In the genomic region with DNA sequence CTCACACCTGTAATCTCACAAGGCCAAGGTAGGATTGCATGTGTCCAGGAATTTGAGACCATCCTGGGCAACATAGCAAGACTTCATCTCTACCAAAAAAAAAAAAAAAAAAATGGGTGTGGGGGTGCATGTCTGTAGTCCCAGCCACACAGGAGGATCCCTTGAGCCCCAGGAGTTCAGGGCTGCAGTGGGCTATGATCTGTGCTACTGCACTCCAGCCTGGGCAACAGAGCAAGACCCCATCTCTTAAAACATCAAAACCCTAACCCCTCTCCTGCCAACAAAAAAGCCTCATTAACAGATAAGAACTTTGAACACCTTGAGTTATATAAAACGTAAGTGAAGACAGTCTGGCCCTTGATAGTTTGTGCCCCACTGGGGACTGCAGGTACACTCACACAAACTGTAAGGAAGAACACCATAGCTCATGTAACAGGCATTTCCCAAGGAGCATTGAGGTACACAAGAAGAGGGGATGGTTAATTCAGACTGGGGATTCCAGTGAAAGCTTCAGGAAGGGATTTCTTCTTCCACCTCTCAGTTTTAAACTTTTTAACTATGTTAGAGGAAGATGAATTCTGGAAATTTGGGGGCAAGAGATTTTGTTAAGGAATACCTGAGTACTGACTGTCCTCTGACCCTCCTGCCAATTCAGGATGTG, we compare ENCODE assay signal across 26 cellular contexts. TPM values are rescaled to one million over a fixed set of nuclear protein-coding genes. Genes with fewer than 3 reads are reported as not detected.
DNase-seq lines count a peak whose midpoint lies in the region; ATAC-seq, FAIRE-seq and TF ChIP-seq lines count a peak whose summit lies in the region.
"Had no signal": no experiment of that assay in that cellular context is flagged by ENCODE, and none has a peak within 500 bp of the region (broad histone marks: within the 10 kb centered on the region; RNA-seq: fewer than 3 reads in every experiment).

No MANE protein-coding gene starts in this region.

- H3K36me3 ChIP-seq in BLaER1 (peaks cover 31% of the 10 kb centered on the region), OCI-LY7 (ENCODE audit: insufficient read depth, low read length) (no peaks in the 10 kb centered on the region)
- H3K36me3 ChIP-seq: ovary had no signal

- no peak for TF ChIP-seq CTCF in OCI-LY7 (conservative IDR thresholded peaks at IDR 0.05; ENCODE audit: low read length)
- no peak for TF ChIP-seq CTCF in foreskin keratinocyte (conservative IDR thresholded peaks at IDR 0.05)

- H3K27me3 ChIP-seq in BLaER1, result no peaks in the 10 kb centered on the region
- H3K27me3 ChIP-seq in foreskin keratinocyte, result no peaks in the 10 kb centered on the region
- H3K27me3 ChIP-seq: ovary had no signal

- peaks cover 29% of the 10 kb centered on the region for H3K36me3 Mint-ChIP-seq in activated T-helper 2 cell treated with anti-CD3 and anti-CD28 coated beads, Interferon-gamma antibody, Interleukin-2, Interleukin-4, amounts not matched to agents 10 μg/mL and 5 μg/mL and 100 μg/mL, durations not matched to agents 14 hours and 24 hours and 36 hours (ENCODE audit: low read depth)
- H3K36me3 Mint-ChIP-seq: activated naive CD4-positive, alpha-beta T cell treated with anti-CD3 and anti-CD28 coated beads, Interleukin-2, amount 10 ng/mL, durations not matched to agents 7 days and 5 days; natural killer cell treated with Interleukin-12 subunit alpha and Interleukin-12 subunit beta and Interleukin-15 and Interleukin-18, amount 100 ng/mL, for 72 hours had no signal

- TF ChIP-seq POLR2A in GM12892 (IDR thresholded peaks at IDR 0.05; ENCODE audit: low read depth, low read length) (no peak), erythroblast (IDR thresholded peaks at IDR 0.05; ENCODE audit: low read length) (no peak)

- H3K4me1 ChIP-seq in BLaER1 (peaks cover 27% of the 10 kb centered on the region), OCI-LY7 (ENCODE audit: insufficient read depth, low read length, poor library complexity, severe bottlenecking) (peaks cover 11% of the 10 kb centered on the region), foreskin keratinocyte (peaks cover 12% of the 10 kb centered on the region)

- peak overlapping the region; percentile 49 for H3K4me2 ChIP-seq in BLaER1
- peak overlapping the region; percentile 33 for H3K4me2 ChIP-seq in OCI-LY7 (ENCODE audit: low read length)
- H3K4me2 ChIP-seq: smooth muscle cell had no signal

- no peaks in the 10 kb centered on the region for H3K9me3 Mint-ChIP-seq in activated T-helper 2 cell treated with anti-CD3 and anti-CD28 coated beads, Interferon-gamma antibody, Interleukin-2, Interleukin-4, amounts not matched to agents 10 μg/mL and 5 μg/mL and 100 μg/mL, durations not matched to agents 14 hours and 24 hours and 36 hours
- H3K9me3 Mint-ChIP-seq: activated naive CD4-positive, alpha-beta T cell treated with anti-CD3 and anti-CD28 coated beads, Interleukin-2, amount 10 ng/mL, durations not matched to agents 7 days and 5 days; natural killer cell treated with Interleukin-12 subunit alpha and Interleukin-12 subunit beta and Interleukin-15 and Interleukin-18, amount 100 ng/mL, for 72 hours had no signal

- H3K4me1 Mint-ChIP-seq in activated T-helper 2 cell treated with anti-CD3 and anti-CD28 coated beads, Interferon-gamma antibody, Interleukin-2, Interleukin-4, amounts not matched to agents 10 μg/mL and 5 μg/mL and 100 μg/mL, durations not matched to agents 14 hours and 24 hours and 36 hours (ENCODE audit: low read depth), result peaks cover 29% of the 10 kb centered on the region

- ATAC-seq in foreskin keratinocyte, result peak; percentile 43
- ATAC-seq: activated CD4-positive, CD25-positive, alpha-beta regulatory T cell treated with anti-CD3 and anti-CD28 coated beads, Interleukin-2, amount 50 U/mL, for 24 hours had no signal

- CTCF ChIA-PET in OCI-LY7 (lab: Charles Lee; ENCODE audit: unreplicated experiment), result interaction anchor here (0.7 kb wide), 1 partner anchor 28 kb away, joined by 3 read pairs; no protein-coding TSS in a partner anchor

- H2AFZ ChIP-seq in OCI-LY7 (ENCODE audit: low read length), result no peak overlapping the region

- intact Hi-C loops in OCI-LY7 (cut with micrococcal nuclease; ENCODE audit: unreplicated experiment), result no loop called here
- intact Hi-C loops in activated T-helper 2 cell treated with anti-CD3 and anti-CD28 coated beads, Interferon-gamma antibody, Interleukin-2, Interleukin-4, amounts not matched to agents 10 μg/mL and 5 μg/mL and 100 μg/mL, durations not matched to agents 14 hours and 24 hours and 36 hours (cut with micrococcal nuclease), result loop anchor here (2.0 kb wide), 1 partner anchor 17 kb away; no protein-coding TSS in a partner anchor

- H3K9me3 ChIP-seq in BLaER1, result peaks cover 6% of the 10 kb centered on the region; the same call in 1 of the 2 replicates
- no peaks in the 10 kb centered on the region for H3K9me3 ChIP-seq in OCI-LY7 (ENCODE audit: low read length)
- H3K9me3 ChIP-seq: ovary had no signal

- H4K20me1 ChIP-seq in BLaER1 (peaks cover 100% of the 10 kb centered on the region), OCI-LY7 (ENCODE audit: insufficient read depth, low read length) (peaks cover 23% of the 10 kb centered on the region)

- no TSS peak for BruUV-seq in OCI-LY7 (replicated peaks; lab: Mats Ljungman, UMichigan)

- no peak overlapping the region for H3K27ac Mint-ChIP-seq in activated T-helper 2 cell treated with anti-CD3 and anti-CD28 coated beads, Interferon-gamma antibody, Interleukin-2, Interleukin-4, amounts not matched to agents 10 μg/mL and 5 μg/mL and 100 μg/mL, durations not matched to agents 14 hours and 24 hours and 36 hours
- H3K27ac Mint-ChIP-seq: activated naive CD4-positive, alpha-beta T cell treated with anti-CD3 and anti-CD28 coated beads, Interleukin-2, amount 10 ng/mL, durations not matched to agents 7 days and 5 days; natural killer cell treated with Interleukin-12 subunit alpha and Interleukin-12 subunit beta and Interleukin-15 and Interleukin-18, amount 100 ng/mL, for 72 hours had no signal

- H3K27me3 Mint-ChIP-seq in activated T-helper 2 cell treated with anti-CD3 and anti-CD28 coated beads, Interferon-gamma antibody, Interleukin-2, Interleukin-4, amounts not matched to agents 10 μg/mL and 5 μg/mL and 100 μg/mL, durations not matched to agents 14 hours and 24 hours and 36 hours (ENCODE audit: low read depth), result no peaks in the 10 kb centered on the region
- H3K27me3 Mint-ChIP-seq: activated naive CD4-positive, alpha-beta T cell treated with anti-CD3 and anti-CD28 coated beads, Interleukin-2, amount 10 ng/mL, durations not matched to agents 7 days and 5 days; natural killer cell treated with Interleukin-12 subunit alpha and Interleukin-12 subunit beta and Interleukin-15 and Interleukin-18, amount 100 ng/mL, for 72 hours had no signal

- H3K4me3 ChIP-seq in BLaER1, result no peak overlapping the region
- H3K4me3 ChIP-seq in OCI-LY7 (ENCODE audit: low read depth, low read length, poor library complexity, severe bottlenecking), result no peak overlapping the region
- H3K4me3 ChIP-seq: ovary, smooth muscle cell had no signal

- FAIRE-seq in GM12892 (lab: Jason Lieb, UNC), result peak; percentile 5
- FAIRE-seq: D721Med, endometrium, kidney had no signal

- DNase-seq in GM12892 (ENCODE audit: insufficient read length) (no peak), OCI-LY7 (ENCODE audit: low spot score) (no peak), foreskin keratinocyte (no peak), KBM-7 (no peak), erythroblast (lab: John Stamatoyannopoulos, UW) (no peak)
- no peak for DNase-seq in activated T-helper 2 cell treated with anti-CD3 and anti-CD28 coated beads, Interferon-gamma antibody, Interleukin-2, Interleukin-4, amounts not matched to agents 10 μg/mL and 5 μg/mL and 100 μg/mL, durations not matched to agents 14 hours and 24 hours and 36 hours (ENCODE audit: low spot score)
- DNase-seq: ACHN; activated CD8-positive, alpha-beta memory T cell treated with anti-CD3 and anti-CD28 coated beads for 24 hours; activated naive CD4-positive, alpha-beta T cell treated with anti-CD3 and anti-CD28 coated beads, Interleukin-2, amount 10 ng/mL, durations not matched to agents 7 days and 5 days; activated T-cell treated with anti-CD3 and anti-CD28 coated beads, Interleukin-2, amount 50 U/mL, for 48 hours; aorta; cortex of kidney; H7; kidney; NCI-H1417 treated with DMSO at 0.1 percent for 48 hours; NCI-H446 treated with DMSO at 0.1 percent for 48 hours; ovary; retina; SIG-M5 had no signal

- no peaks in the 10 kb centered on the region for H3K9me2 ChIP-seq in OCI-LY7 (ENCODE audit: insufficient read depth, low read length)

- no peak overlapping the region for H3K9ac ChIP-seq in BLaER1

- in situ Hi-C loops in KBM-7 (cut with MboI; ENCODE audit: low pct_unique_long_range_greater_than_20kb, low sequenced_read_pairs), result no loop called here

- H3K27ac ChIP-seq in BLaER1 (no peak overlapping the region), OCI-LY7 (ENCODE audit: low read depth, low read length, poor library complexity, severe bottlenecking) (no peak overlapping the region), foreskin keratinocyte (no peak overlapping the region)
- H3K27ac ChIP-seq: C4-2B, ovary had no signal

- POLR2A ChIA-PET in OCI-LY7 (lab: Charles Lee), result interaction anchor here (0.6 to 1.9 kb wide), 9 partner anchors 11 to 1829 kb away, joined by 3 to 10 read pairs (median 4); no protein-coding TSS in a partner anchor

- H3K79me2 ChIP-seq in OCI-LY7 (ENCODE audit: insufficient read depth, low read depth, low read length), result peaks cover 76% of the 10 kb centered on the region; the same call in 1 of the 2 replicates

- no peak overlapping the region for H3K4me3 Mint-ChIP-seq in activated T-helper 2 cell treated with anti-CD3 and anti-CD28 coated beads, Interferon-gamma antibody, Interleukin-2, Interleukin-4, amounts not matched to agents 10 μg/mL and 5 μg/mL and 100 μg/mL, durations not matched to agents 14 hours and 24 hours and 36 hours (ENCODE audit: low read depth)
- H3K4me3 Mint-ChIP-seq: activated naive CD4-positive, alpha-beta T cell treated with anti-CD3 and anti-CD28 coated beads, Interleukin-2, amount 10 ng/mL, durations not matched to agents 7 days and 5 days; natural killer cell treated with Interleukin-12 subunit alpha and Interleukin-12 subunit beta and Interleukin-15 and Interleukin-18, amount 100 ng/mL, for 72 hours had no signal

RNA-seq across cellular contexts. Expression of gene RBPJ, which starts 34.7 kb away (rescaled TPM):
- polyA plus RNA-seq in GM12892 (2012; ENCODE audit: missing spikeins), result 62.6 TPM
- 33.2 and 39.9 TPM in 2 replicates for total RNA-seq in OCI-LY7 (2014; rRNA removed; shearing (Covaris generic))
- total RNA-seq in OCI-LY7 (2022) (61.1 and 61.4 TPM in 2 replicates), foreskin keratinocyte (29.3 and 31.5 TPM in 2 replicates)
- polyA plus RNA-seq in foreskin keratinocyte, result 14.3 and 14.7 TPM in 2 replicates
- 527 and 540 TPM in 2 replicates for total RNA-seq in activated T-helper 2 cell treated with anti-CD3 and anti-CD28 coated beads, Interferon-gamma antibody, Interleukin-2, Interleukin-4, amounts not matched to agents 10 μg/mL and 5 μg/mL and 100 μg/mL, durations not matched to agents 14 hours and 24 hours and 36 hours
